In the genomic region with DNA sequence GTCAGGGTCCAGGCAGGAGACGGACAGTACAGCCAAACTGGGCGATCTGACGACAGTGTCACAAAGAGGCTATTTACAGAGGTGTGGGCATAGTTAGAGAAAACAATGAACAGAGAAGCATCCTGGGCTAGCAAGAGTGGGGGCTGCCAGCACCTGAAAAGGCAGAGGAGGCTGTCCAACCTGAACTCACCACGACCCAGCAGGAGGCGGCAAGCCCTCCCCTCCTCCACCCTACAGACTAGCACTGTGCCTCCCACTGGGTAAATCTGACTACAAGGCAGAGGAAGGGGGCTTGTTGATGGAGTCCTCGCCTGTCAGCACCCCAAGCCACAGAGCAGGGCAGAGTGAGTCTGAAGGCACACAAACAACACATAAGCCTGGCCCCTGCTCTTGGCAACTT, we compare ENCODE assay signal across 1 cellular context.
TF ChIP-seq lines count a peak whose summit lies in the region.

No MANE protein-coding gene starts in this region.

TF ChIP-seq in K562, 482 proteins besides CTCF, POLR2A, EP300 and RAD21 (continued from another document):
- TF ChIP-seq, protein P1, sequence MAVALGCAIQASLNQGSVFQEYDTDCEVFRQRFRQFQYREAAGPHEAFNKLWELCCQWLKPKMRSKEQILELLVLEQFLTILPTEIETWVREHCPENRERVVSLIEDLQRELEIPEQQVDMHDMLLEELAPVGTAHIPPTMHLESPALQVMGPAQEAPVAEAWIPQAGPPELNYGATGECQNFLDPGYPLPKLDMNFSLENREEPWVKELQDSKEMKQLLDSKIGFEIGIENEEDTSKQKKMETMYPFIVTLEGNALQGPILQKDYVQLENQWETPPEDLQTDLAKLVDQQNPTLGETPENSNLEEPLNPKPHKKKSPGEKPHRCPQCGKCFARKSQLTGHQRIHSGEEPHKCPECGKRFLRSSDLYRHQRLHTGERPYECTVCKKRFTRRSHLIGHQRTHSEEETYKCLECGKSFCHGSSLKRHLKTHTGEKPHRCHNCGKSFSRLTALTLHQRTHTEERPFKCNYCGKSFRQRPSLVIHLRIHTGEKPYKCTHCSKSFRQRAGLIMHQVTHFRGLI (CRISPR knock-in tag; IDR thresholded peaks at IDR 0.05), result no peak
- no peak for TF ChIP-seq MCM2 (IDR thresholded peaks at IDR 0.05; ENCODE audit: low read depth)
- TF ChIP-seq ZNF398 (CRISPR knock-in tag; IDR thresholded peaks at IDR 0.05), result no peak
- TF ChIP-seq ZC3H8 (IDR thresholded peaks at IDR 0.05), result no peak
- no peak for TF ChIP-seq POLR3A (IDR thresholded peaks at IDR 0.05; ENCODE audit: borderline replicate concordance, extremely low read depth, insufficient read depth, insufficient read length)
- no peak for TF ChIP-seq NFXL1 (CRISPR knock-in tag; IDR thresholded peaks at IDR 0.05)
- TF ChIP-seq KDM4B (IDR thresholded peaks at IDR 0.05; ENCODE audit: borderline replicate concordance in 2 of 2, low read depth in 1 of 2), result no peak
- no peak for TF ChIP-seq ZNF561 (CRISPR knock-in tag; conservative IDR thresholded peaks at IDR 0.05)
- no peak for TF ChIP-seq FOXM1 (IDR thresholded peaks at IDR 0.05; ENCODE audit: low read depth)
- no peak for TF ChIP-seq FOXM1 (CRISPR knock-in tag; IDR thresholded peaks at IDR 0.05; ENCODE audit: low read depth)
